Comparison of ENCODE assay signal across 10 cellular contexts in the genomic region with DNA sequence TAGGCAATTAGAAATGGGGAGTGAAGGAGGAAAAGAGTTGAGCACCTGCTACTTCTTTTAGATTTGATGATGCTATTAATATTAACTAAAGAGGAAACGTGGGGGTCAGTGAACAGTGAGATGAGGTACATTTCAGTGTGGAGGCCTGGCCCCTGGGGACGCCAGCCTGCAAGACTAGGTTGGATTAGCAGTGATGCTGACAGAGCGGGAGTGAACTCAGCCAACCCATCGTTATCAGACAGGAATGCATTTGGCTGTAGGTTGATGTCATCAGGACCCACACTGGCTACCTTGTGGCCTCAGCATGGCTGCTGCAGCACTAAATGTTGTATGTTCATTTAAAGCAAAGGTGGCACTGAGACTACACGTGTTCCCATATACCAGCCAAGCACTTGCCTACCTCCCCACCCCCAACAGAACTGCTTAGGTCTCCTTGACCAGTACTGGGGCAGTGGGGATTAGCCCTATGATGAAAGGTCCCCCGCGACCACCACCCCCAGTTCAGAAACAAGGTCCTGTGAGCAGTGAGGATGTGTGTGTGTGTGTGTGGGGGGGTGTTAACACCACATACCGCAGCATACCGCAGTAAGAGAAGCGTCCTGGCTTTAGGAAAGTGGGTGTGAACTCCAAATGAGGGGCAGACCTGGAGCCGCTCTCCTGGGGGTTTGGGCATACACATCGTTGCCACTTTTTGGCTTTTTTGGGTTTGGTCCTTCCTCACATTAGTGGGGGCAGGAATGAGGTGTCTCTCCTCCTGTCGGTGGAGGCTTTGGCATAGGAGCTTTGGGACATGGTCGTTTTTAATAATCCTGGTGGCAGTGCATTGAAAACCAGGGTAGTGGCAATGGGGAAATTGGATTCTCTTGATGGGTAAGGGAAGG. TPM values are rescaled to one million over a fixed set of nuclear protein-coding genes. Genes with fewer than 3 reads are reported as not detected.
A peak's percentile ranks its signal among the peaks of the same experiment; 100 is the strongest.
DNase-seq lines count a peak whose midpoint lies in the region; ATAC-seq and TF ChIP-seq lines count a peak whose summit lies in the region.
"Had no signal": no experiment of that assay in that cellular context is flagged by ENCODE, and none has a peak within 500 bp of the region (broad histone marks: within the 10 kb centered on the region; RNA-seq: fewer than 3 reads in every experiment).

No MANE protein-coding gene starts in this region.

- no peaks in the 10 kb centered on the region for H3K27me3 ChIP-seq in CD8-positive, alpha-beta memory T cell (ENCODE audit: insufficient read depth, low read length, poor library complexity, severe bottlenecking)
- H3K27me3 ChIP-seq: heart right ventricle had no signal

- H3K9me3 ChIP-seq in CD8-positive, alpha-beta memory T cell (ENCODE audit: low read length), result no peaks in the 10 kb centered on the region
- H3K9me3 ChIP-seq in T-helper 17 cell (ENCODE audit: control insufficient read depth, low read length, poor library complexity, severe bottlenecking), result no peaks in the 10 kb centered on the region
- H3K9me3 ChIP-seq: heart right ventricle had no signal

- DNase-seq in CD8-positive, alpha-beta memory T cell, result no peak
- DNase-seq in T-helper 17 cell (no peak), memory B cell (ENCODE audit: low spot score in 2 of 2) (peak; percentile 33 to 48), hepatic stellate cell (ENCODE audit: low spot score) (no peak), Kasumi-1 (lab: John Stamatoyannopoulos, UW) (no peak), amniotic stem cell (lab: John Stamatoyannopoulos, UW) (no peak), mesothelial cell of epicardium (ENCODE audit: low spot score in 2 of 2, unreplicated experiment in 2 of 2) (no peak)
- DNase-seq: heart right ventricle, NCI-H187 treated with DMSO at 0.1 percent for 48 hours had no signal

- no peaks in the 10 kb centered on the region for H3K36me3 ChIP-seq in CD8-positive, alpha-beta memory T cell (ENCODE audit: insufficient read depth, low read length)

- POLR2A ChIA-PET in CD8-positive, alpha-beta memory T cell (lab: Charles Lee), result no interaction called here

- H3K36me3 Mint-ChIP-seq in CD8-positive, alpha-beta memory T cell, result peaks cover 6 to 20% (median 17%) of the 10 kb centered on the region in 3 donors
- peaks cover 9% of the 10 kb centered on the region for H3K36me3 Mint-ChIP-seq in T-helper 17 cell (ENCODE audit: low read depth)
- H3K36me3 Mint-ChIP-seq in memory B cell, result peaks cover 18% of the 10 kb centered on the region
- peaks cover 11% of the 10 kb centered on the region for H3K36me3 Mint-ChIP-seq in mesothelial cell of epicardium

- H3K4me3 Mint-ChIP-seq in CD8-positive, alpha-beta memory T cell, result peak overlapping the region; percentile 25 to 72 (median 63)
- H3K4me3 Mint-ChIP-seq in T-helper 17 cell (no peak overlapping the region), memory B cell (peak overlapping the region; percentile 49), mesothelial cell of epicardium (no peak overlapping the region)

- H3K27ac Mint-ChIP-seq in CD8-positive, alpha-beta memory T cell, result peak overlapping the region; percentile 6 to 85 (median 68)
- H3K27ac Mint-ChIP-seq in T-helper 17 cell (peak overlapping the region; percentile 72), memory B cell (peak overlapping the region; percentile 87), mesothelial cell of epicardium (no peak overlapping the region)

- no peak for TF ChIP-seq CTCF in mesothelial cell of epicardium (IDR thresholded peaks at IDR 0.05; ENCODE audit: unreplicated experiment)

- peaks cover 67 to 81% (median 75%) of the 10 kb centered on the region in 3 donors for H3K4me1 Mint-ChIP-seq in CD8-positive, alpha-beta memory T cell
- H3K4me1 Mint-ChIP-seq in T-helper 17 cell (peaks cover 55% of the 10 kb centered on the region), memory B cell (peaks cover 59% of the 10 kb centered on the region), mesothelial cell of epicardium (peaks cover 23% of the 10 kb centered on the region)

- CTCF ChIA-PET in CD8-positive, alpha-beta memory T cell (lab: Charles Lee), result interaction anchor here (1.0 to 1.3 kb wide), 2 partner anchors 63 kb away, joined by 3 read pairs; no protein-coding TSS in a partner anchor

- H3K9me3 Mint-ChIP-seq in CD8-positive, alpha-beta memory T cell, result no peaks in the 10 kb centered on the region
- no peaks in the 10 kb centered on the region for H3K9me3 Mint-ChIP-seq in memory B cell
- H3K9me3 Mint-ChIP-seq in mesothelial cell of epicardium, result peaks cover 4% of the 10 kb centered on the region

- H3K4me3 ChIP-seq in CD8-positive, alpha-beta memory T cell (ENCODE audit: low read length), result no peak overlapping the region
- H3K4me3 ChIP-seq: heart right ventricle had no signal

- H3K27ac ChIP-seq in CD8-positive, alpha-beta memory T cell (ENCODE audit: low read depth, low read length), result no peak overlapping the region
- H3K27ac ChIP-seq: heart right ventricle had no signal

- peaks cover 0 to 2% of the 10 kb centered on the region in 2 donors for H3K27me3 Mint-ChIP-seq in CD8-positive, alpha-beta memory T cell
- H3K27me3 Mint-ChIP-seq in T-helper 17 cell (no peaks in the 10 kb centered on the region), memory B cell (no peaks in the 10 kb centered on the region), mesothelial cell of epicardium (ENCODE audit: low read depth) (no peaks in the 10 kb centered on the region)

- peaks cover 44% of the 10 kb centered on the region for H3K4me1 ChIP-seq in CD8-positive, alpha-beta memory T cell (ENCODE audit: insufficient read depth, low read length)

- peak; percentile 61 for ATAC-seq in GM21423 (IDR thresholded peaks at IDR 0.05; ENCODE audit: unreplicated experiment)
- ATAC-seq in T-helper 17 cell, result peak; percentile 44
- peak; percentile 91 for ATAC-seq in memory B cell (ENCODE audit: low read depth)

RNA-seq across cellular contexts. Expression of a gene that starts 26.1 kb away (rescaled TPM):
- total RNA-seq in CD8-positive, alpha-beta memory T cell, result 10 to 100 TPM; 54.2 to 61.9 TPM
- 32.6 TPM for polyA plus RNA-seq in CD8-positive, alpha-beta memory T cell
- total RNA-seq in T-helper 17 cell (100 to 1,000 TPM; 148 to 170 TPM), mesothelial cell of epicardium (52.8 to 64.5 TPM (median 57.0 TPM) in 3 replicates)

Comparison
In these comparisons a context has a peak if more than half of its experiments do, and no peak if none do; other contexts are left out.
1. DNase-seq: peak in memory B cell (2 of 2); none in CD8-positive, alpha-beta memory T cell (0 of 5), T-helper 17 cell (0 of 3), hepatic stellate cell (single experiment), Kasumi-1 (0 of 2), amniotic stem cell (single experiment) and mesothelial cell of epicardium (0 of 2).
2. H3K4me3 Mint-ChIP-seq: peak in CD8-positive, alpha-beta memory T cell (7 of 7) and memory B cell (single experiment); none in T-helper 17 cell (single experiment) and mesothelial cell of epicardium (single experiment).
3. Peak in every context shown above with its lines, with median percentiles within 50 percentile points of each other: ATAC-seq.